8 cellular contexts compared by ENCODE assay signal in the genomic region with DNA sequence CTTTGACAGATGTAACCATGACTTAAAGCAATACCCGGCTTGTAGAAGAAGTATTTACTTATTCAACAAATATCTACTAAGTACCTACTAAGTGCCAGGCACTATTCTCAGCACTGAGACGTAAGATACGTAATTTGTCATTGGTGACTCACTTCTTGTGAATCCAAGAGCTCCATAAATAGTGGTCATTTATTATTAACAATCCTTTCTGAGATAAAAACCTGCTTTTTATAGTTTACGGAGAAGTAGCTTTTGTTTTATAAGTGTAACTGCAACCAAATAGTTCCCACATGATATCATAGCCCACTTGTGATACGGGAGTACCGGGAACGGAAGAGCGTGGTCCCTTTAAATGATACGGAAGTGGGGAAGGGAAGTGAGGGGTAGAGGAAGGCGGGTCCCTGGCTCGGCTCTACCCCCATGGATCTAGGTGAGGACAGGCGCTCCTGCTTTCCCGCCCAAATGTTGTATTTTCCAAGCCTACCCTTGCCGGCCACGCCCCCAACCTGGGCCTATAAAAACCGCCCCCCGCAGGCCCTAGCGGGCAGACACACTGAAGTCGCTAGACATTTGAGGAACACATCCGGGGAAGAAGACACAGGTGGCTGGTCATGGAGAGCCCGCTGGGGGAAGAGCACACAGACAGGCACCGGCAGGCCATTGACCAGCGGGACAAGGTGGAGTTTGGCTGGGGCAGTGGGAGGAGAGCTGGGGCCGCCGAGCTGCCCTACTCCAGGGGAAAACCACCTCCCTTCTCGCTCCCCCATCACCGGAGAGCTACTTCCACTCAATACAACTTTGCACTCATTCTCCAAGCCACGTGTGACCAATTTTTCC. TPM values are rescaled to one million over a fixed set of nuclear protein-coding genes. Genes with fewer than 3 reads are reported as not detected.
DNase-seq lines count a peak whose midpoint lies in the region; ATAC-seq and TF ChIP-seq lines count a peak whose summit lies in the region.
"Had no signal": no experiment of that assay in that cellular context is flagged by ENCODE, and none has a peak within 500 bp of the region (broad histone marks: within the 10 kb centered on the region; RNA-seq: fewer than 3 reads in every experiment).

A gene (plus strand): TSS at position 543 of the 837 bp plus-strand sequence.

- peak; percentile 33 for ATAC-seq in upper lobe of right lung
- ATAC-seq in GM19395 (IDR thresholded peaks at IDR 0.05; ENCODE audit: unreplicated experiment): no peak

- H3K27me3 ChIP-seq in upper lobe of right lung: no peaks in the 10 kb centered on the region

- no peaks in the 10 kb centered on the region for H3K4me1 ChIP-seq in upper lobe of right lung

- peak within 1 kb of the TSS; percentile 34 for H3K27ac ChIP-seq in upper lobe of right lung

- no peaks in the 10 kb centered on the region for H3K36me3 ChIP-seq in upper lobe of right lung

- no peak for TF ChIP-seq CTCF in astrocyte of the spinal cord (IDR thresholded peaks at IDR 0.05; ENCODE audit: low read depth, low read length)
- TF ChIP-seq CTCF in upper lobe of right lung (IDR thresholded peaks at IDR 0.05): no peak

- H3K9me3 ChIP-seq in upper lobe of right lung: no peaks in the 10 kb centered on the region

- DNase-seq in NCI-H187 treated with DMSO at 0.1 percent for 48 hours (lab: John Stamatoyannopoulos, UW): peak; percentile 5
- DNase-seq in astrocyte of the spinal cord (ENCODE audit: low read depth, low spot score): peak; percentile 51
- DNase-seq in iris pigment epithelial cell (ENCODE audit: low read depth): peak; percentile 71
- no peak for DNase-seq in upper lobe of right lung
- DNase-seq in activated CD4-positive, alpha-beta T cell treated with anti-CD3 and anti-CD28 coated beads, Interleukin-2, amount 50 U/mL, for 1 hour: no peak
- no peak for DNase-seq in T-helper 1 cell
- DNase-seq: stimulated activated naive CD4-positive, alpha-beta T cell had no signal

- H3K4me3 ChIP-seq in astrocyte of the spinal cord (ENCODE audit: low read depth, low read length) (peak within 1 kb of the TSS; percentile 4), upper lobe of right lung (peak within 1 kb of the TSS; percentile 25)

- intact Hi-C loops in upper lobe of right lung (cut with DNase I): no loop called here

- in situ Hi-C loops in astrocyte of the spinal cord (cut with HindIII; ENCODE audit: low sequenced_read_pairs): no loop called here

RNA-seq across cellular contexts. Expression of the gene that starts here (rescaled TPM):
- not detected for total RNA-seq in upper lobe of right lung

Comparison
In these comparisons a context has a peak if more than half of its experiments do, and no peak if none do; other contexts are left out.
1. Peak in ATAC-seq, H3K4me3 ChIP-seq and H3K27ac ChIP-seq in upper lobe of right lung; RNA of the gene not detected or under 1 TPM.
2. DNase-seq: peak in NCI-H187 treated with DMSO at 0.1 percent for 48 hours (single experiment), astrocyte of the spinal cord (single experiment) and iris pigment epithelial cell (single experiment); none in upper lobe of right lung (single experiment), activated CD4-positive, alpha-beta T cell treated with anti-CD3 and anti-CD28 coated beads, Interleukin-2, amount 50 U/mL, for 1 hour (single experiment) and T-helper 1 cell (0 of 5).